In genomic region chr6:1604347-1604990, GRCh38 we compare ENCODE assay signal across 8 cellular contexts. TPM values are rescaled to one million over a fixed set of nuclear protein-coding genes. Genes with fewer than 3 reads are reported as not detected.
DNase-seq lines count a peak whose midpoint lies in the region; ATAC-seq and TF ChIP-seq lines count a peak whose summit lies in the region.

No MANE protein-coding gene starts in this region.

- no peak overlapping the region for H3K4me3 Mint-ChIP-seq in activated T-helper 1 cell treated with anti-CD3 and anti-CD28 coated beads, Interleukin-12 subunit alpha, Interleukin-12 subunit beta, Interleukin-2, Interleukin-4 antibody, amounts not matched to agents 30 ng/mL and 10 ng/mL and 1 ng/mL, durations not matched to agents 14 hours and 24 hours and 36 hours
- peak overlapping the region; percentile 79 for H3K4me3 Mint-ChIP-seq in neural crest cell

- TF ChIP-seq CTCF in GM12875 (IDR thresholded peaks at IDR 0.05; ENCODE audit: borderline replicate concordance, insufficient read depth, low read depth, low read length) (peak; percentile 95), PC-9 (conservative IDR thresholded peaks at IDR 0.05) (peak; percentile 74), fibroblast of villous mesenchyme (IDR thresholded peaks at IDR 0.05; ENCODE audit: insufficient read depth, low read depth, low read length) (peak; percentile 73), neural crest cell (conservative IDR thresholded peaks at IDR 0.05) (peak; percentile 99), thoracic aorta (IDR thresholded peaks at IDR 0.05) (peak; percentile 96)

- peaks cover 13% of the 10 kb centered on the region for H3K4me1 Mint-ChIP-seq in activated T-helper 1 cell treated with anti-CD3 and anti-CD28 coated beads, Interleukin-12 subunit alpha, Interleukin-12 subunit beta, Interleukin-2, Interleukin-4 antibody, amounts not matched to agents 30 ng/mL and 10 ng/mL and 1 ng/mL, durations not matched to agents 14 hours and 24 hours and 36 hours (ENCODE audit: low read depth)
- H3K4me1 Mint-ChIP-seq in neural crest cell, result peaks cover 31% of the 10 kb centered on the region

- no peaks in the 10 kb centered on the region for H3K9me3 Mint-ChIP-seq in activated T-helper 1 cell treated with anti-CD3 and anti-CD28 coated beads, Interleukin-12 subunit alpha, Interleukin-12 subunit beta, Interleukin-2, Interleukin-4 antibody, amounts not matched to agents 30 ng/mL and 10 ng/mL and 1 ng/mL, durations not matched to agents 14 hours and 24 hours and 36 hours
- no peaks in the 10 kb centered on the region for H3K9me3 Mint-ChIP-seq in neural crest cell

- no peaks in the 10 kb centered on the region for H3F3A ChIP-seq in PC-9 (ENCODE audit: insufficient read depth, low read depth)

- H3K36me3 ChIP-seq in PC-9 (ENCODE audit: low read depth) (no peaks in the 10 kb centered on the region), thoracic aorta (no peaks in the 10 kb centered on the region)

- CTCF ChIA-PET in PC-9 (lab: Charles Lee), result no interaction called here

- H3K4me3 ChIP-seq in GM12875 (ENCODE audit: low read depth, low read length) (peak overlapping the region; percentile 50), PC-9 (peak overlapping the region; percentile 53; the same call in 1 of the 2 replicates), fibroblast of villous mesenchyme (ENCODE audit: low read depth, low read length) (no peak overlapping the region), thoracic aorta (peak overlapping the region; percentile 88)

- BruUV-seq in PC-9 (replicated peaks; lab: Mats Ljungman, UMichigan), result no TSS peak

- no peak overlapping the region for H3K27ac ChIP-seq in PC-9
- peak overlapping the region; percentile 96 to 98 for H3K27ac ChIP-seq in thoracic aorta

- H3K36me3 Mint-ChIP-seq in activated T-helper 1 cell treated with anti-CD3 and anti-CD28 coated beads, Interleukin-12 subunit alpha, Interleukin-12 subunit beta, Interleukin-2, Interleukin-4 antibody, amounts not matched to agents 30 ng/mL and 10 ng/mL and 1 ng/mL, durations not matched to agents 14 hours and 24 hours and 36 hours (ENCODE audit: low read depth), result peaks cover 2% of the 10 kb centered on the region
- H3K36me3 Mint-ChIP-seq in neural crest cell (ENCODE audit: low read depth), result no peaks in the 10 kb centered on the region

- H2AFZ ChIP-seq in PC-9, result no peak overlapping the region

- no peak overlapping the region for H3K27ac Mint-ChIP-seq in activated T-helper 1 cell treated with anti-CD3 and anti-CD28 coated beads, Interleukin-12 subunit alpha, Interleukin-12 subunit beta, Interleukin-2, Interleukin-4 antibody, amounts not matched to agents 30 ng/mL and 10 ng/mL and 1 ng/mL, durations not matched to agents 14 hours and 24 hours and 36 hours
- no peak overlapping the region for H3K27ac Mint-ChIP-seq in neural crest cell (ENCODE audit: unreplicated experiment)

- H3K4me1 ChIP-seq in PC-9 (replicated peaks; ENCODE audit: insufficient read depth) (no peaks in the 10 kb centered on the region; the same call in 1 of the 2 replicates), thoracic aorta (ENCODE audit: control insufficient read depth in 1 of 2, low read depth in 2 of 2) (peaks cover 9 to 40% of the 10 kb centered on the region in 2 donors)

- H3K27me3 ChIP-seq in PC-9 (ENCODE audit: insufficient read depth, low read depth) (no peaks in the 10 kb centered on the region), thoracic aorta (replicated peaks; ENCODE audit: insufficient read depth) (no peaks in the 10 kb centered on the region)

- no peaks in the 10 kb centered on the region for H3K79me2 ChIP-seq in PC-9 (ENCODE audit: low read depth)

- intact Hi-C loops in PC-9 (cut with micrococcal nuclease; ENCODE audit: unreplicated experiment), result loop anchor here (1.0 to 10.0 kb wide), 2 partner anchors 420 to 500 kb away; no protein-coding TSS in a partner anchor
- intact Hi-C loops in activated T-helper 1 cell treated with anti-CD3 and anti-CD28 coated beads, Interleukin-12 subunit alpha, Interleukin-12 subunit beta, Interleukin-2, Interleukin-4 antibody, amounts not matched to agents 30 ng/mL and 10 ng/mL and 1 ng/mL, durations not matched to agents 14 hours and 24 hours and 36 hours (cut with micrococcal nuclease), result loop anchor here (1.0 kb wide), 4 partner anchors 8 to 1030 kb away; no protein-coding TSS in a partner anchor

- peak; percentile 64 for ATAC-seq in HG03025 (IDR thresholded peaks at IDR 0.05; ENCODE audit: low FRiP score, unreplicated experiment)
- ATAC-seq in thoracic aorta (ENCODE audit: insufficient number of reproducible peaks, low FRiP score, low read depth), result peak; percentile 35
- no peak for ATAC-seq in HG03280 (IDR thresholded peaks at IDR 0.05; ENCODE audit: unreplicated experiment)

- POLR2A ChIA-PET in PC-9 (lab: Charles Lee; ENCODE audit: unreplicated experiment), result no interaction called here

- peaks cover 83% of the 10 kb centered on the region for H3K27me3 Mint-ChIP-seq in activated T-helper 1 cell treated with anti-CD3 and anti-CD28 coated beads, Interleukin-12 subunit alpha, Interleukin-12 subunit beta, Interleukin-2, Interleukin-4 antibody, amounts not matched to agents 30 ng/mL and 10 ng/mL and 1 ng/mL, durations not matched to agents 14 hours and 24 hours and 36 hours (ENCODE audit: insufficient read depth)
- H3K27me3 Mint-ChIP-seq in neural crest cell (ENCODE audit: low read depth), result peaks cover 72% of the 10 kb centered on the region

- H3K9me3 ChIP-seq in PC-9 (ENCODE audit: insufficient read depth, low read depth) (no peaks in the 10 kb centered on the region), thoracic aorta (no peaks in the 10 kb centered on the region)

- no peaks in the 10 kb centered on the region for H4K20me1 ChIP-seq in PC-9 (ENCODE audit: insufficient read depth)

- DNase-seq in PC-9 (peak in 1 of 2 experiments; percentile 67), fibroblast of villous mesenchyme (ENCODE audit: low read depth) (no peak), neural crest cell (ENCODE audit: low read depth, low spot score) (peak; percentile 82), thoracic aorta (ENCODE audit: low spot score) (no peak)
- peak; percentile 37 for DNase-seq in activated T-helper 1 cell treated with anti-CD3 and anti-CD28 coated beads, Interleukin-12 subunit alpha, Interleukin-12 subunit beta, Interleukin-2, Interleukin-4 antibody, amounts not matched to agents 30 ng/mL and 10 ng/mL and 1 ng/mL, durations not matched to agents 14 hours and 24 hours and 36 hours (ENCODE audit: low spot score)

- no peaks in the 10 kb centered on the region for H3K9me2 ChIP-seq in PC-9 (ENCODE audit: insufficient read depth)

- H3K4me2 ChIP-seq in PC-9, result peak overlapping the region; percentile 90

RNA-seq across cellular contexts. Expression of gene FOXC1, which starts 5.2 kb away (rescaled TPM):
- total RNA-seq in PC-9 (2021), result 16.2 and 18.6 TPM in 2 replicates
- 0.23 and 0.44 TPM in 2 replicates for total RNA-seq in activated T-helper 1 cell treated with anti-CD3 and anti-CD28 coated beads, Interleukin-12 subunit alpha, Interleukin-12 subunit beta, Interleukin-2, Interleukin-4 antibody, amounts not matched to agents 30 ng/mL and 10 ng/mL and 1 ng/mL, durations not matched to agents 14 hours and 24 hours and 36 hours
- total RNA-seq in fibroblast of villous mesenchyme, result 1.9 and 2.2 TPM in 2 replicates
- 1.7 and 1.8 TPM in 2 replicates for total RNA-seq in neural crest cell
- 100 to 1,000 TPM; 103 to 109 TPM for total RNA-seq in thoracic aorta

Comparison
In these comparisons a context has a peak if more than half of its experiments do, and no peak if none do; other contexts are left out.
1. DNase-seq: peak in activated T-helper 1 cell treated with anti-CD3 and anti-CD28 coated beads, Interleukin-12 subunit alpha, Interleukin-12 subunit beta, Interleukin-2, Interleukin-4 antibody, amounts not matched to agents 30 ng/mL and 10 ng/mL and 1 ng/mL, durations not matched to agents 14 hours and 24 hours and 36 hours (single experiment) and neural crest cell (single experiment); none in fibroblast of villous mesenchyme (single experiment) and thoracic aorta (single experiment).
2. Peak in every context shown above with its lines, with median percentiles within 50 percentile points of each other: CTCF ChIP-seq.